ENCODE assay signal across 1 cellular context in the genomic region with DNA sequence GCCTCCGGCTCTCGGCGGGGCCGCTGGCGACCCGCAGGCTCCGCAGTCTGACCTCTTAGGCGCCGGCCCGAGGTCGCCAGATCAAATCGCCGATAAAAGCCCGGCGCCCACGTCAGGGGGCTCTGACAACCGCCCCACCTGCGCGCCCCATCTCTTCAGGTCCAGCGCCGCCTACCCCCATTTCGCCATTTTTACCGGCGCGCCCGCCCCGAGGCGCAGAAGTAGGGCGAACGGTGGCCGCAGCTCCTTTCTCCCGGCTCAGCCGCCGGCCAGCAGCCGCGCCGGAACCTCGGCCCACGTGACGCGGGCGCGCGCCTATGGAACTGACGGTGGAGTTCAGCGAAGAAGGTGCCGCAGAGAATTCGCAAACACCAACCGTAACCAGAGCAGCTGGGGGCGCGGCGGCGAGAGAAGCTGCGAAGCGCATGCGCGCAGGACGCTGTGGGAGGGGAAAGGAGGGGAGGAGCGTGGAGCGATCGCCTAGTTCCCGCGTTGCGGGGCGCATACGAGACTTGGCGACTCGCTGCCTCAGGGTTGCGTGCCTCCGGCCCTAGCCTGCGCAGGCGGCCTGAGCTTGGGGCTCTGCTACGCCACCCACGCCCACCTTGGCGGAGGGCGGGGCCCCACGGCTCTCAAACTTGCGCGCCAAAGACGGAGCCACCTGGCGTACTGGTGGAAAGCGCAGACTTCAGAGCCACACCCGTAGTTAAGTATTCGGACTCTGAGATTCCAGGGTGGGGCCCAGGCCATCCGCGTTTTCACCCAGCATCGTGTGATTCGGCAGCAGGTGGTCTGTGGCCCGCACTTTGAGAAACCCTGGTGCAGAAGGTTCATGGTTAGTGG.
TF ChIP-seq lines count a peak whose summit lies in the region.

A gene with protein sequence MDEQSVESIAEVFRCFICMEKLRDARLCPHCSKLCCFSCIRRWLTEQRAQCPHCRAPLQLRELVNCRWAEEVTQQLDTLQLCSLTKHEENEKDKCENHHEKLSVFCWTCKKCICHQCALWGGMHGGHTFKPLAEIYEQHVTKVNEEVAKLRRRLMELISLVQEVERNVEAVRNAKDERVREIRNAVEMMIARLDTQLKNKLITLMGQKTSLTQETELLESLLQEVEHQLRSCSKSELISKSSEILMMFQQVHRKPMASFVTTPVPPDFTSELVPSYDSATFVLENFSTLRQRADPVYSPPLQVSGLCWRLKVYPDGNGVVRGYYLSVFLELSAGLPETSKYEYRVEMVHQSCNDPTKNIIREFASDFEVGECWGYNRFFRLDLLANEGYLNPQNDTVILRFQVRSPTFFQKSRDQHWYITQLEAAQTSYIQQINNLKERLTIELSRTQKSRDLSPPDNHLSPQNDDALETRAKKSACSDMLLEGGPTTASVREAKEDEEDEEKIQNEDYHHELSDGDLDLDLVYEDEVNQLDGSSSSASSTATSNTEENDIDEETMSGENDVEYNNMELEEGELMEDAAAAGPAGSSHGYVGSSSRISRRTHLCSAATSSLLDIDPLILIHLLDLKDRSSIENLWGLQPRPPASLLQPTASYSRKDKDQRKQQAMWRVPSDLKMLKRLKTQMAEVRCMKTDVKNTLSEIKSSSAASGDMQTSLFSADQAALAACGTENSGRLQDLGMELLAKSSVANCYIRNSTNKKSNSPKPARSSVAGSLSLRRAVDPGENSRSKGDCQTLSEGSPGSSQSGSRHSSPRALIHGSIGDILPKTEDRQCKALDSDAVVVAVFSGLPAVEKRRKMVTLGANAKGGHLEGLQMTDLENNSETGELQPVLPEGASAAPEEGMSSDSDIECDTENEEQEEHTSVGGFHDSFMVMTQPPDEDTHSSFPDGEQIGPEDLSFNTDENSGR (minus strand): TSS at position 418 of the 843 bp plus-strand sequence. CDS start 419 bp downstream, outside the sequence.

TF ChIP-seq in HEK293, 187 proteins besides CTCF, POLR2A, EP300 and RAD21 (continued from another document and continues in another):
- TF ChIP-seq, protein P1, sequence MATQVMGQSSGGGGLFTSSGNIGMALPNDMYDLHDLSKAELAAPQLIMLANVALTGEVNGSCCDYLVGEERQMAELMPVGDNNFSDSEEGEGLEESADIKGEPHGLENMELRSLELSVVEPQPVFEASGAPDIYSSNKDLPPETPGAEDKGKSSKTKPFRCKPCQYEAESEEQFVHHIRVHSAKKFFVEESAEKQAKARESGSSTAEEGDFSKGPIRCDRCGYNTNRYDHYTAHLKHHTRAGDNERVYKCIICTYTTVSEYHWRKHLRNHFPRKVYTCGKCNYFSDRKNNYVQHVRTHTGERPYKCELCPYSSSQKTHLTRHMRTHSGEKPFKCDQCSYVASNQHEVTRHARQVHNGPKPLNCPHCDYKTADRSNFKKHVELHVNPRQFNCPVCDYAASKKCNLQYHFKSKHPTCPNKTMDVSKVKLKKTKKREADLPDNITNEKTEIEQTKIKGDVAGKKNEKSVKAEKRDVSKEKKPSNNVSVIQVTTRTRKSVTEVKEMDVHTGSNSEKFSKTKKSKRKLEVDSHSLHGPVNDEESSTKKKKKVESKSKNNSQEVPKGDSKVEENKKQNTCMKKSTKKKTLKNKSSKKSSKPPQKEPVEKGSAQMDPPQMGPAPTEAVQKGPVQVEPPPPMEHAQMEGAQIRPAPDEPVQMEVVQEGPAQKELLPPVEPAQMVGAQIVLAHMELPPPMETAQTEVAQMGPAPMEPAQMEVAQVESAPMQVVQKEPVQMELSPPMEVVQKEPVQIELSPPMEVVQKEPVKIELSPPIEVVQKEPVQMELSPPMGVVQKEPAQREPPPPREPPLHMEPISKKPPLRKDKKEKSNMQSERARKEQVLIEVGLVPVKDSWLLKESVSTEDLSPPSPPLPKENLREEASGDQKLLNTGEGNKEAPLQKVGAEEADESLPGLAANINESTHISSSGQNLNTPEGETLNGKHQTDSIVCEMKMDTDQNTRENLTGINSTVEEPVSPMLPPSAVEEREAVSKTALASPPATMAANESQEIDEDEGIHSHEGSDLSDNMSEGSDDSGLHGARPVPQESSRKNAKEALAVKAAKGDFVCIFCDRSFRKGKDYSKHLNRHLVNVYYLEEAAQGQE (tag by site-specific recombination; IDR thresholded peaks at IDR 0.05): peak; percentile 8; the same call in 1 of the 2 replicates
- TF ChIP-seq ZNF292 (tag by site-specific recombination; IDR thresholded peaks at IDR 0.05; ENCODE audit: borderline replicate concordance, low read depth): no peak
- no peak for TF ChIP-seq ZNF677 (tag by site-specific recombination; IDR thresholded peaks at IDR 0.05)
- TF ChIP-seq, protein P2, sequence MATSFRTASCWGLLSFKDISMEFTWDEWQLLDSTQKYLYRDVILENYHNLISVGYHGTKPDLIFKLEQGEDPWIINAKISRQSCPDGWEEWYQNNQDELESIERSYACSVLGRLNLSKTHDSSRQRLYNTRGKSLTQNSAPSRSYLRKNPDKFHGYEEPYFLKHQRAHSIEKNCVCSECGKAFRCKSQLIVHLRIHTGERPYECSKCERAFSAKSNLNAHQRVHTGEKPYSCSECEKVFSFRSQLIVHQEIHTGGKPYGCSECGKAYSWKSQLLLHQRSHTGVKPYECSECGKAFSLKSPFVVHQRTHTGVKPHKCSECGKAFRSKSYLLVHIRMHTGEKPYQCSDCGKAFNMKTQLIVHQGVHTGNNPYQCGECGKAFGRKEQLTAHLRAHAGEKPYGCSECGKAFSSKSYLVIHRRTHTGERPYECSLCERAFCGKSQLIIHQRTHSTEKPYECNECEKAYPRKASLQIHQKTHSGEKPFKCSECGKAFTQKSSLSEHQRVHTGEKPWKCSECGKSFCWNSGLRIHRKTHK (tag by site-specific recombination; IDR thresholded peaks at IDR 0.05): no peak
- TF ChIP-seq ZNF707 (tag by site-specific recombination; IDR thresholded peaks at IDR 0.05): no peak
- TF ChIP-seq, protein P3, sequence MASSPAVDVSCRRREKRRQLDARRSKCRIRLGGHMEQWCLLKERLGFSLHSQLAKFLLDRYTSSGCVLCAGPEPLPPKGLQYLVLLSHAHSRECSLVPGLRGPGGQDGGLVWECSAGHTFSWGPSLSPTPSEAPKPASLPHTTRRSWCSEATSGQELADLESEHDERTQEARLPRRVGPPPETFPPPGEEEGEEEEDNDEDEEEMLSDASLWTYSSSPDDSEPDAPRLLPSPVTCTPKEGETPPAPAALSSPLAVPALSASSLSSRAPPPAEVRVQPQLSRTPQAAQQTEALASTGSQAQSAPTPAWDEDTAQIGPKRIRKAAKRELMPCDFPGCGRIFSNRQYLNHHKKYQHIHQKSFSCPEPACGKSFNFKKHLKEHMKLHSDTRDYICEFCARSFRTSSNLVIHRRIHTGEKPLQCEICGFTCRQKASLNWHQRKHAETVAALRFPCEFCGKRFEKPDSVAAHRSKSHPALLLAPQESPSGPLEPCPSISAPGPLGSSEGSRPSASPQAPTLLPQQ (tag by site-specific recombination; IDR thresholded peaks at IDR 0.05): peak; percentile 97
- TF ChIP-seq ZNF777 (tag by site-specific recombination; IDR thresholded peaks at IDR 0.05; ENCODE audit: borderline replicate concordance): no peak
- TF ChIP-seq, protein P4, sequence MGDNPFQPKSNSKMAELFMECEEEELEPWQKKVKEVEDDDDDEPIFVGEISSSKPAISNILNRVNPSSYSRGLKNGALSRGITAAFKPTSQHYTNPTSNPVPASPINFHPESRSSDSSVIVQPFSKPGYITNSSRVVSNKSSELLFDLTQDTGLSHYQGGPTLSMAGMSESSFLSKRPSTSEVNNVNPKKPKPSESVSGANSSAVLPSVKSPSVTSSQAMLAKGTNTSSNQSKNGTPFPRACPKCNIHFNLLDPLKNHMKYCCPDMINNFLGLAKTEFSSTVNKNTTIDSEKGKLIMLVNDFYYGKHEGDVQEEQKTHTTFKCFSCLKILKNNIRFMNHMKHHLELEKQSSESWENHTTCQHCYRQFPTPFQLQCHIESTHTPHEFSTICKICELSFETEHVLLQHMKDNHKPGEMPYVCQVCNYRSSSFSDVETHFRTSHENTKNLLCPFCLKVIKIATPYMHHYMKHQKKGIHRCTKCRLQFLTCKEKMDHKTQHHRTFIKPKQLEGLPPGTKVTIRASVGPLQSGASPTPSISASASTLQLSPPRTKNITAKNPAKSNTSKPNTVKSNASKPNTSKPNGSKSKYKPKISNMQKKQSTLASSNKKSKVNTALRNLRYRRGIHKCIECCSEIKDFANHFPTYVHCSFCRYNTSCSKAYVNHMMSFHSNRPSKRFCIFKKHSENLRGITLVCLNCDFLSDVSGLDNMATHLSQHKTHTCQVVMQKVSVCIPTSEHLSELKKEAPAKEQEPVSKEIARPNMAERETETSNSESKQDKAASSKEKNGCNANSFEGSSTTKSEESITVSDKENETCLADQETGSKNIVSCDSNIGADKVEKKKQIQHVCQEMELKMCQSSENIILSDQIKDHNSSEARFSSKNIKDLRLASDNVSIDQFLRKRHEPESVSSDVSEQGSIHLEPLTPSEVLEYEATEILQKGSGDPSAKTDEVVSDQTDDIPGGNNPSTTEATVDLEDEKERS (tag by site-specific recombination; IDR thresholded peaks at IDR 0.05): no peak
- no peak for TF ChIP-seq ZNF302 (tag by site-specific recombination; IDR thresholded peaks at IDR 0.05; ENCODE audit: low read depth)
- 0 out of 2 replicates have a peak, but pooled peaks have one; percentile 27 for TF ChIP-seq ZBTB21 (tag by site-specific recombination; IDR thresholded peaks at IDR 0.05)
- TF ChIP-seq, protein P5, sequence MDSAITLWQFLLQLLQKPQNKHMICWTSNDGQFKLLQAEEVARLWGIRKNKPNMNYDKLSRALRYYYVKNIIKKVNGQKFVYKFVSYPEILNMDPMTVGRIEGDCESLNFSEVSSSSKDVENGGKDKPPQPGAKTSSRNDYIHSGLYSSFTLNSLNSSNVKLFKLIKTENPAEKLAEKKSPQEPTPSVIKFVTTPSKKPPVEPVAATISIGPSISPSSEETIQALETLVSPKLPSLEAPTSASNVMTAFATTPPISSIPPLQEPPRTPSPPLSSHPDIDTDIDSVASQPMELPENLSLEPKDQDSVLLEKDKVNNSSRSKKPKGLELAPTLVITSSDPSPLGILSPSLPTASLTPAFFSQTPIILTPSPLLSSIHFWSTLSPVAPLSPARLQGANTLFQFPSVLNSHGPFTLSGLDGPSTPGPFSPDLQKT (IDR thresholded peaks at IDR 0.05; ENCODE audit: borderline replicate concordance, low read depth, low read length): no peak; the same call in 1 of the 2 replicates
- TF ChIP-seq ZNF354C (tag by site-specific recombination; IDR thresholded peaks at IDR 0.05; ENCODE audit: borderline replicate concordance, low read depth): no peak
- TF ChIP-seq ZNF585B (tag by site-specific recombination; IDR thresholded peaks at IDR 0.05): no peak
- peak; percentile 98 for TF ChIP-seq KLF1 (tag by site-specific recombination; IDR thresholded peaks at IDR 0.05)
- TF ChIP-seq, protein P6, sequence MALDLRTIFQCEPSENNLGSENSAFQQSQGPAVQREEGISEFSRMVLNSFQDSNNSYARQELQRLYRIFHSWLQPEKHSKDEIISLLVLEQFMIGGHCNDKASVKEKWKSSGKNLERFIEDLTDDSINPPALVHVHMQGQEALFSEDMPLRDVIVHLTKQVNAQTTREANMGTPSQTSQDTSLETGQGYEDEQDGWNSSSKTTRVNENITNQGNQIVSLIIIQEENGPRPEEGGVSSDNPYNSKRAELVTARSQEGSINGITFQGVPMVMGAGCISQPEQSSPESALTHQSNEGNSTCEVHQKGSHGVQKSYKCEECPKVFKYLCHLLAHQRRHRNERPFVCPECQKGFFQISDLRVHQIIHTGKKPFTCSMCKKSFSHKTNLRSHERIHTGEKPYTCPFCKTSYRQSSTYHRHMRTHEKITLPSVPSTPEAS (tag by site-specific recombination; IDR thresholded peaks at IDR 0.05): peak; percentile 12; the same call in 1 of the 2 replicates
- peak; percentile 99 for TF ChIP-seq KLF7 (tag by site-specific recombination; IDR thresholded peaks at IDR 0.05; ENCODE audit: borderline replicate concordance)
- TF ChIP-seq ZNF132 (tag by site-specific recombination; IDR thresholded peaks at IDR 0.05; ENCODE audit: borderline replicate concordance): no peak
- TF ChIP-seq, protein P7, sequence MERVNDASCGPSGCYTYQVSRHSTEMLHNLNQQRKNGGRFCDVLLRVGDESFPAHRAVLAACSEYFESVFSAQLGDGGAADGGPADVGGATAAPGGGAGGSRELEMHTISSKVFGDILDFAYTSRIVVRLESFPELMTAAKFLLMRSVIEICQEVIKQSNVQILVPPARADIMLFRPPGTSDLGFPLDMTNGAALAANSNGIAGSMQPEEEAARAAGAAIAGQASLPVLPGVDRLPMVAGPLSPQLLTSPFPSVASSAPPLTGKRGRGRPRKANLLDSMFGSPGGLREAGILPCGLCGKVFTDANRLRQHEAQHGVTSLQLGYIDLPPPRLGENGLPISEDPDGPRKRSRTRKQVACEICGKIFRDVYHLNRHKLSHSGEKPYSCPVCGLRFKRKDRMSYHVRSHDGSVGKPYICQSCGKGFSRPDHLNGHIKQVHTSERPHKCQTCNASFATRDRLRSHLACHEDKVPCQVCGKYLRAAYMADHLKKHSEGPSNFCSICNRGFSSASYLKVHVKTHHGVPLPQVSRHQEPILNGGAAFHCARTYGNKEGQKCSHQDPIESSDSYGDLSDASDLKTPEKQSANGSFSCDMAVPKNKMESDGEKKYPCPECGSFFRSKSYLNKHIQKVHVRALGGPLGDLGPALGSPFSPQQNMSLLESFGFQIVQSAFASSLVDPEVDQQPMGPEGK (tag by site-specific recombination; IDR thresholded peaks at IDR 0.05): peak; percentile 93
- peak; percentile 85 for TF ChIP-seq ZNF623 (tag by site-specific recombination; IDR thresholded peaks at IDR 0.05)
- no peak; the same call in 1 of the 2 replicates for TF ChIP-seq ZNF843 (tag by site-specific recombination; IDR thresholded peaks at IDR 0.05)
- peak; percentile 45; the same call in 1 of the 2 replicates for TF ChIP-seq ZNF660 (tag by site-specific recombination; IDR thresholded peaks at IDR 0.05)
- TF ChIP-seq ZNF626 (tag by site-specific recombination; IDR thresholded peaks at IDR 0.05): no peak
- peak; percentile 88 for TF ChIP-seq GLIS1 (tag by site-specific recombination; IDR thresholded peaks at IDR 0.05)
- TF ChIP-seq ZNF391 (tag by site-specific recombination; IDR thresholded peaks at IDR 0.05; ENCODE audit: borderline replicate concordance, low read depth): peak; percentile 83; the same call in 1 of the 2 replicates
- peak; percentile 72 for TF ChIP-seq YY2 (tag by site-specific recombination; IDR thresholded peaks at IDR 0.05)
- TF ChIP-seq, protein P8, sequence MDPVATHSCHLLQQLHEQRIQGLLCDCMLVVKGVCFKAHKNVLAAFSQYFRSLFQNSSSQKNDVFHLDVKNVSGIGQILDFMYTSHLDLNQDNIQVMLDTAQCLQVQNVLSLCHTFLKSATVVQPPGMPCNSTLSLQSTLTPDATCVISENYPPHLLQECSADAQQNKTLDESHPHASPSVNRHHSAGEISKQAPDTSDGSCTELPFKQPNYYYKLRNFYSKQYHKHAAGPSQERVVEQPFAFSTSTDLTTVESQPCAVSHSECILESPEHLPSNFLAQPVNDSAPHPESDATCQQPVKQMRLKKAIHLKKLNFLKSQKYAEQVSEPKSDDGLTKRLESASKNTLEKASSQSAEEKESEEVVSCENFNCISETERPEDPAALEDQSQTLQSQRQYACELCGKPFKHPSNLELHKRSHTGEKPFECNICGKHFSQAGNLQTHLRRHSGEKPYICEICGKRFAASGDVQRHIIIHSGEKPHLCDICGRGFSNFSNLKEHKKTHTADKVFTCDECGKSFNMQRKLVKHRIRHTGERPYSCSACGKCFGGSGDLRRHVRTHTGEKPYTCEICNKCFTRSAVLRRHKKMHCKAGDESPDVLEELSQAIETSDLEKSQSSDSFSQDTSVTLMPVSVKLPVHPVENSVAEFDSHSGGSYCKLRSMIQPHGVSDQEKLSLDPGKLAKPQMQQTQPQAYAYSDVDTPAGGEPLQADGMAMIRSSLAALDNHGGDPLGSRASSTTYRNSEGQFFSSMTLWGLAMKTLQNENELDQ (tag by site-specific recombination; IDR thresholded peaks at IDR 0.05; ENCODE audit: low read depth): no peak
- no peak for TF ChIP-seq ZNF785 (tag by site-specific recombination; IDR thresholded peaks at IDR 0.05)
